ENCODE assay signal across 13 cellular contexts in genomic region chr3:37197810-37198371, GRCh38. TPM values are rescaled to one million over a fixed set of nuclear protein-coding genes. Genes with fewer than 3 reads are reported as not detected.
A peak's percentile ranks its signal among the peaks of the same experiment; 100 is the strongest.
DNase-seq lines count a peak whose midpoint lies in the region; ATAC-seq, FAIRE-seq and TF ChIP-seq lines count a peak whose summit lies in the region.
"Had no signal": no experiment of that assay in that cellular context is flagged by ENCODE, and none has a peak within 500 bp of the region (broad histone marks: within the 10 kb centered on the region; RNA-seq: fewer than 3 reads in every experiment).

No MANE protein-coding gene starts in this region.

- H3K9me3 ChIP-seq in A549, result no peaks in the 10 kb centered on the region

- no peak for TF ChIP-seq EP300 in A549 (IDR thresholded peaks at IDR 0.05)

- H3K9me3 Mint-ChIP-seq in brain, result peaks cover 0 to 3% (median 0%) of the 10 kb centered on the region in 5 experiments
- H3K9me3 Mint-ChIP-seq: activated CD4-positive, alpha-beta T cell treated with anti-CD3 and anti-CD28 coated beads, Interleukin-2, amount 10 ng/mL, durations not matched to agents 7 days and 5 days had no signal

- POLR2A ChIA-PET in A549 (lab: Yijun Ruan, JAX), result no interaction called here

- peaks cover 8% of the 10 kb centered on the region for H3K36me3 Mint-ChIP-seq in brain

- H3K27me3 Mint-ChIP-seq in brain, result peaks cover 4% of the 10 kb centered on the region

- H3K4me3 ChIP-seq in A549, result no peak overlapping the region

- H3K4me1 Mint-ChIP-seq in brain, result peaks cover 25% of the 10 kb centered on the region
- H3K4me1 Mint-ChIP-seq: activated CD4-positive, alpha-beta T cell treated with anti-CD3 and anti-CD28 coated beads, Interleukin-2, amount 10 ng/mL, durations not matched to agents 7 days and 5 days had no signal

- DNase-seq in A549 (ENCODE audit: low read depth in 1 of 2, low spot score in 1 of 2) (no peak), HS-5 (ENCODE audit: low read depth) (peak; percentile 59), left kidney (ENCODE audit: low read depth, low spot score) (peak; percentile 55), NCI-H1417 treated with DMSO at 0.1 percent for 48 hours (lab: John Stamatoyannopoulos, UW) (no peak)
- no peak for DNase-seq in stimulated activated naive CD8-positive, alpha-beta T cell treated with anti-CD3 and anti-CD28 coated beads, Interleukin-15, Interleukin-2, amounts not matched to agents 100 U/mL and 50 U/mL, for 24 hours
- DNase-seq: activated CD4-positive, alpha-beta T cell treated with anti-CD3 and anti-CD28 coated beads, Interleukin-2, amount 10 ng/mL, durations not matched to agents 7 days and 5 days; activated gamma-delta T cell; NCI-H82; stimulated activated CD4-positive, alpha-beta T cell treated with anti-CD3 and anti-CD28 coated beads, Interleukin-12 subunit alpha, Interleukin-12 subunit beta, amount 100 ng/mL, for 4 hours had no signal

- CTCF ChIA-PET in A549 (lab: Yijun Ruan, JAX), result no interaction called here

- ATAC-seq in A549 (peak in 1 of 2 experiments; percentile 32; a peak in 3 of 6 replicates), HG03342 (IDR thresholded peaks at IDR 0.05; ENCODE audit: unreplicated experiment) (no peak), GM18861 (IDR thresholded peaks at IDR 0.05; ENCODE audit: unreplicated experiment) (no peak)
- no peak for ATAC-seq in stimulated activated naive CD8-positive, alpha-beta T cell treated with anti-CD3 and anti-CD28 coated beads, Interleukin-15, Interleukin-2, amounts not matched to agents 100 U/mL and 50 U/mL, for 24 hours

- peak overlapping the region; percentile 24; the same call in 2 of the 3 replicates for H3K4me2 ChIP-seq in A549

- TF ChIP-seq POLR2A in A549 (IDR thresholded peaks at IDR 0.05; ENCODE audit: low read length), result no peak

- H3K4me3 Mint-ChIP-seq in brain, result peak overlapping the region in 2 of 5 experiments; percentile 8 to 26
- H3K4me3 Mint-ChIP-seq: activated CD4-positive, alpha-beta T cell treated with anti-CD3 and anti-CD28 coated beads, Interleukin-2, amount 10 ng/mL, durations not matched to agents 7 days and 5 days had no signal

- FAIRE-seq in A549 (lab: Jason Lieb, UNC), result no peak
- FAIRE-seq: H1 had no signal

- 41% methylated on average over 2 of the region's 2 CpGs for WGBS in A549 (ENCODE audit: missing lambda C conversion rate)

- peak overlapping the region; percentile 27 to 64; a peak in 4 of 6 replicates for H3K27ac ChIP-seq in A549

- no peak for TF ChIP-seq RAD21 in A549 (conservative IDR thresholded peaks at IDR 0.05 in 1 of 2, IDR thresholded peaks at IDR 0.05 in 1 of 2)

- peak overlapping the region in 3 of 5 experiments; percentile 5 to 81 (median 79) for H3K27ac Mint-ChIP-seq in brain
- H3K27ac Mint-ChIP-seq: activated CD4-positive, alpha-beta T cell treated with anti-CD3 and anti-CD28 coated beads, Interleukin-2, amount 10 ng/mL, durations not matched to agents 7 days and 5 days had no signal

- H3K4me1 ChIP-seq in A549, result peaks cover 25% of the 10 kb centered on the region

- no peak for TF ChIP-seq CTCF in A549 (IDR thresholded peaks at IDR 0.05)
- no peak for TF ChIP-seq CTCF in brain (conservative IDR thresholded peaks at IDR 0.05)

TF ChIP-seq in A549, 52 proteins besides CTCF, POLR2A, EP300 and RAD21:
- TF ChIP-seq RCOR1 (IDR thresholded peaks at IDR 0.05; ENCODE audit: low read depth, low read length), result no peak
- TF ChIP-seq TFCP2L1 (CRISPR knock-in tag; IDR thresholded peaks at IDR 0.05), result no peak
- TF ChIP-seq FOXS1 (CRISPR knock-in tag; IDR thresholded peaks at IDR 0.05), result no peak
- no peak for TF ChIP-seq ELK1 (IDR thresholded peaks at IDR 0.05; ENCODE audit: low read depth, low read length)
- no peak for TF ChIP-seq HMGXB4 (CRISPR knock-in tag; IDR thresholded peaks at IDR 0.05; ENCODE audit: borderline replicate concordance)
- no peak for TF ChIP-seq HOXB5 (CRISPR knock-in tag; IDR thresholded peaks at IDR 0.05)
- TF ChIP-seq EHMT2 (IDR thresholded peaks at IDR 0.05; ENCODE audit: low read depth), result no peak
- TF ChIP-seq, protein P1, sequence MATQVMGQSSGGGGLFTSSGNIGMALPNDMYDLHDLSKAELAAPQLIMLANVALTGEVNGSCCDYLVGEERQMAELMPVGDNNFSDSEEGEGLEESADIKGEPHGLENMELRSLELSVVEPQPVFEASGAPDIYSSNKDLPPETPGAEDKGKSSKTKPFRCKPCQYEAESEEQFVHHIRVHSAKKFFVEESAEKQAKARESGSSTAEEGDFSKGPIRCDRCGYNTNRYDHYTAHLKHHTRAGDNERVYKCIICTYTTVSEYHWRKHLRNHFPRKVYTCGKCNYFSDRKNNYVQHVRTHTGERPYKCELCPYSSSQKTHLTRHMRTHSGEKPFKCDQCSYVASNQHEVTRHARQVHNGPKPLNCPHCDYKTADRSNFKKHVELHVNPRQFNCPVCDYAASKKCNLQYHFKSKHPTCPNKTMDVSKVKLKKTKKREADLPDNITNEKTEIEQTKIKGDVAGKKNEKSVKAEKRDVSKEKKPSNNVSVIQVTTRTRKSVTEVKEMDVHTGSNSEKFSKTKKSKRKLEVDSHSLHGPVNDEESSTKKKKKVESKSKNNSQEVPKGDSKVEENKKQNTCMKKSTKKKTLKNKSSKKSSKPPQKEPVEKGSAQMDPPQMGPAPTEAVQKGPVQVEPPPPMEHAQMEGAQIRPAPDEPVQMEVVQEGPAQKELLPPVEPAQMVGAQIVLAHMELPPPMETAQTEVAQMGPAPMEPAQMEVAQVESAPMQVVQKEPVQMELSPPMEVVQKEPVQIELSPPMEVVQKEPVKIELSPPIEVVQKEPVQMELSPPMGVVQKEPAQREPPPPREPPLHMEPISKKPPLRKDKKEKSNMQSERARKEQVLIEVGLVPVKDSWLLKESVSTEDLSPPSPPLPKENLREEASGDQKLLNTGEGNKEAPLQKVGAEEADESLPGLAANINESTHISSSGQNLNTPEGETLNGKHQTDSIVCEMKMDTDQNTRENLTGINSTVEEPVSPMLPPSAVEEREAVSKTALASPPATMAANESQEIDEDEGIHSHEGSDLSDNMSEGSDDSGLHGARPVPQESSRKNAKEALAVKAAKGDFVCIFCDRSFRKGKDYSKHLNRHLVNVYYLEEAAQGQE (IDR thresholded peaks at IDR 0.05), result no peak
- no peak for TF ChIP-seq KDM5A (IDR thresholded peaks at IDR 0.05)
- no peak for TF ChIP-seq ZSCAN20 (CRISPR knock-in tag; IDR thresholded peaks at IDR 0.05)
- TF ChIP-seq, protein P2, sequence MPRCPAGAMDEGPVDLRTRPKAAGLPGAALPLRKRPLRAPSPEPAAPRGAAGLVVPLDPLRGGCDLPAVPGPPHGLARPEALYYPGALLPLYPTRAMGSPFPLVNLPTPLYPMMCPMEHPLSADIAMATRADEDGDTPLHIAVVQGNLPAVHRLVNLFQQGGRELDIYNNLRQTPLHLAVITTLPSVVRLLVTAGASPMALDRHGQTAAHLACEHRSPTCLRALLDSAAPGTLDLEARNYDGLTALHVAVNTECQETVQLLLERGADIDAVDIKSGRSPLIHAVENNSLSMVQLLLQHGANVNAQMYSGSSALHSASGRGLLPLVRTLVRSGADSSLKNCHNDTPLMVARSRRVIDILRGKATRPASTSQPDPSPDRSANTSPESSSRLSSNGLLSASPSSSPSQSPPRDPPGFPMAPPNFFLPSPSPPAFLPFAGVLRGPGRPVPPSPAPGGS (IDR thresholded peaks at IDR 0.05), result no peak
- TF ChIP-seq HOXA7 (CRISPR knock-in tag; IDR thresholded peaks at IDR 0.05), result no peak
- no peak for TF ChIP-seq CHD4 (IDR thresholded peaks at IDR 0.05; ENCODE audit: borderline replicate concordance)
- no peak for TF ChIP-seq ZC3H11A (IDR thresholded peaks at IDR 0.05)
- TF ChIP-seq FOSB (CRISPR knock-in tag; IDR thresholded peaks at IDR 0.05), result no peak

RNA-seq across cellular contexts. Expression of gene LRRFIP2, which starts 23.5 kb away (rescaled TPM):
- 39.2 and 66.4 TPM in 2 replicates for polyA plus RNA-seq in A549 (2011; rRNA removed)
- polyA plus RNA-seq in A549 (2012; cell fraction: cytosol; rRNA removed), result 20.6 TPM in 2 replicates
- polyA plus RNA-seq in A549 (2012; cell fraction: nucleus; rRNA removed), result 21.2 and 35.4 TPM in 2 replicates
- polyA plus RNA-seq in A549 (2017; fragmentation: RNase III; extraction: RNeasy Plus Mini Kit Qiagen cat#74134 plus additional on column Dnase treatment), result 46.1 to 48.0 TPM (median 47.6 TPM) in 3 replicates
- polyA minus RNA-seq in A549 (2011; rRNA and poly(A)+ RNA removed), result 21.4 and 21.9 TPM in 2 replicates
- 17.4 TPM for polyA plus RNA-seq in brain (ENCODE audit: insufficient read depth, low read depth, low replicate concordance)

RNA-seq across cellular contexts. Expression of gene GOLGA4, which starts 45.2 kb away (rescaled TPM):
- polyA plus RNA-seq in A549 (2011; rRNA removed) (40.4 and 55.0 TPM in 2 replicates), A549 (2017; fragmentation: RNase III; extraction: RNeasy Plus Mini Kit Qiagen cat#74134 plus additional on column Dnase treatment) (23.3 to 26.9 TPM (median 24.2 TPM) in 3 replicates), brain (ENCODE audit: insufficient read depth, low read depth, low replicate concordance) (3.1 TPM)
- 5.3 and 6.0 TPM in 2 replicates for polyA plus RNA-seq in A549 (2012; cell fraction: cytosol; rRNA removed)
- 5.1 and 6.2 TPM in 2 replicates for polyA plus RNA-seq in A549 (2012; cell fraction: nucleus; rRNA removed)
- 32.8 and 41.9 TPM in 2 replicates for polyA minus RNA-seq in A549 (2011; rRNA and poly(A)+ RNA removed)

Comparison
In these comparisons a context has a peak if more than half of its experiments do, and no peak if none do; other contexts are left out.
1. DNase-seq: peak in HS-5 (single experiment) and left kidney (single experiment); none in A549 (0 of 2), stimulated activated naive CD8-positive, alpha-beta T cell treated with anti-CD3 and anti-CD28 coated beads, Interleukin-15, Interleukin-2, amounts not matched to agents 100 U/mL and 50 U/mL, for 24 hours (single experiment) and NCI-H1417 treated with DMSO at 0.1 percent for 48 hours (single experiment).